Comparison of ENCODE assay signal across 8 cellular contexts in the genomic region with DNA sequence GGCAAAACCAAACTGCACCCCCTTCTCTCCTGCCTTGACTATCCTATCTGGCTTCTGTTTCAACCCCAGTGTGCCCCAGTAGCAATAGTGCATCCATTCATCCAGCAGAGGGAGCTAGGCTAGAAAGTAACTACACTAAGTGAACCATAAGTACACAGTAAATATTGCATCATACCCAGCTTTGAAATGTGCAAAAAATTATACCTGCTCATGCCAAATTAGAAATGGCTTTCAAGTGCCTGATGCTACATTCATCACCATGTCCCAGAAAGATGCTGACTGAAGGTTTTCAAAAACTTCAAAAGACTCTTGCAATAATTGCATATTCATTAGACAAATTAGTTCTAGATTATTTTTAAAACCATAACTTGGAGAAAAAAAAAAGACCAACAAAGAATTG.
A peak's percentile ranks its signal among the peaks of the same experiment; 100 is the strongest.
DNase-seq lines count a peak whose midpoint lies in the region; ATAC-seq and TF ChIP-seq lines count a peak whose summit lies in the region.

No MANE protein-coding gene starts in this region.

- no peaks in the 10 kb centered on the region for H3K9me3 ChIP-seq in cardiac muscle cell (ENCODE audit: low read depth)
- H3K9me3 ChIP-seq in CD4-positive, alpha-beta T cell (ENCODE audit: control insufficient read depth, low read length), result no peaks in the 10 kb centered on the region

- peaks cover 5% of the 10 kb centered on the region for H3K4me1 ChIP-seq in cardiac muscle cell (ENCODE audit: low read depth)

- CTCF ChIA-PET in activated CD8-positive, alpha-beta T cell treated with anti-CD3 and anti-CD28 coated beads, Interleukin-2, amount 10 ng/mL, durations not matched to agents 7 days and 5 days (lab: Charles Lee), result interaction anchor here (1.1 to 2.8 kb wide), 3 partner anchors 142 to 1478 kb away, joined by 3 to 21 read pairs (median 4); no protein-coding TSS in a partner anchor
- CTCF ChIA-PET in CD4-positive, alpha-beta T cell (lab: Charles Lee), result interaction anchor here (1.0 kb wide), 1 partner anchor 145 kb away, joined by 3 read pairs; no protein-coding TSS in a partner anchor

- no peaks in the 10 kb centered on the region for H3K36me3 ChIP-seq in cardiac muscle cell

- H3K9me3 Mint-ChIP-seq in activated CD8-positive, alpha-beta T cell treated with anti-CD3 and anti-CD28 coated beads, Interleukin-2, amount 10 ng/mL, durations not matched to agents 7 days and 5 days (ENCODE audit: insufficient read depth), result no peaks in the 10 kb centered on the region
- no peaks in the 10 kb centered on the region for H3K9me3 Mint-ChIP-seq in CD4-positive, alpha-beta T cell

- no peaks in the 10 kb centered on the region for H3K27me3 ChIP-seq in cardiac muscle cell
- H3K27me3 ChIP-seq in CD4-positive, alpha-beta T cell (ENCODE audit: control insufficient read depth, insufficient read depth, low read length), result no peaks in the 10 kb centered on the region

- POLR2A ChIA-PET in activated CD8-positive, alpha-beta T cell treated with anti-CD3 and anti-CD28 coated beads, Interleukin-2, amount 10 ng/mL, durations not matched to agents 7 days and 5 days (lab: Charles Lee), result no interaction called here
- POLR2A ChIA-PET in CD4-positive, alpha-beta T cell (lab: Charles Lee), result no interaction called here

- TF ChIP-seq CTCF in cardiac muscle cell (IDR thresholded peaks at IDR 0.05; ENCODE audit: low read depth, low read length) (peak; percentile 96), retinal pigment epithelial cell (conservative IDR thresholded peaks at IDR 0.05; ENCODE audit: low read depth, low read length) (peak; percentile 96)
- no peak for TF ChIP-seq CTCF in CD4-positive, alpha-beta T cell (IDR thresholded peaks at IDR 0.05)

- H3K27ac ChIP-seq in cardiac muscle cell, result no peak overlapping the region
- H3K27ac ChIP-seq in CD4-positive, alpha-beta T cell (ENCODE audit: low read depth, low read length), result no peak overlapping the region

- no peaks in the 10 kb centered on the region for H3K4me1 Mint-ChIP-seq in activated CD8-positive, alpha-beta T cell treated with anti-CD3 and anti-CD28 coated beads, Interleukin-2, amount 10 ng/mL, durations not matched to agents 7 days and 5 days (ENCODE audit: low read depth)
- H3K4me1 Mint-ChIP-seq in CD4-positive, alpha-beta T cell (ENCODE audit: low read depth), result no peaks in the 10 kb centered on the region

- H3K27ac Mint-ChIP-seq in activated CD8-positive, alpha-beta T cell treated with anti-CD3 and anti-CD28 coated beads, Interleukin-2, amount 10 ng/mL, durations not matched to agents 7 days and 5 days, result no peak overlapping the region
- no peak overlapping the region for H3K27ac Mint-ChIP-seq in CD4-positive, alpha-beta T cell

- H3K4me3 ChIP-seq in cardiac muscle cell (no peak overlapping the region), retinal pigment epithelial cell (ENCODE audit: low read length) (no peak overlapping the region)

- no peaks in the 10 kb centered on the region for H3K27me3 Mint-ChIP-seq in activated CD8-positive, alpha-beta T cell treated with anti-CD3 and anti-CD28 coated beads, Interleukin-2, amount 10 ng/mL, durations not matched to agents 7 days and 5 days (ENCODE audit: low read depth)
- H3K27me3 Mint-ChIP-seq in CD4-positive, alpha-beta T cell, result no peaks in the 10 kb centered on the region

- intact Hi-C loops in CD4-positive, alpha-beta T cell (cut with DNase I, micrococcal nuclease), result loop anchor here (5.0 kb wide), 2 partner anchors 746 to 751 kb away; no protein-coding TSS in a partner anchor

- H3K36me3 Mint-ChIP-seq in activated CD8-positive, alpha-beta T cell treated with anti-CD3 and anti-CD28 coated beads, Interleukin-2, amount 10 ng/mL, durations not matched to agents 7 days and 5 days (ENCODE audit: low read depth), result no peaks in the 10 kb centered on the region
- no peaks in the 10 kb centered on the region for H3K36me3 Mint-ChIP-seq in CD4-positive, alpha-beta T cell (ENCODE audit: low read depth)

- no peak overlapping the region for H3K4me3 Mint-ChIP-seq in activated CD8-positive, alpha-beta T cell treated with anti-CD3 and anti-CD28 coated beads, Interleukin-2, amount 10 ng/mL, durations not matched to agents 7 days and 5 days
- H3K4me3 Mint-ChIP-seq in CD4-positive, alpha-beta T cell, result no peak overlapping the region

- ATAC-seq in GM19455 (IDR thresholded peaks at IDR 0.05; ENCODE audit: unreplicated experiment) (peak; percentile 95), HG03432 (IDR thresholded peaks at IDR 0.05; ENCODE audit: unreplicated experiment) (peak; percentile 97)
- ATAC-seq in activated CD8-positive, alpha-beta T cell treated with anti-CD3 and anti-CD28 coated beads, Interleukin-2, amount 10 ng/mL, durations not matched to agents 7 days and 5 days, result no peak
- no peak for ATAC-seq in CD4-positive, alpha-beta T cell (ENCODE audit: poor library complexity)

- DNase-seq in ELR (ENCODE audit: low read depth), result peak; percentile 86
- peak; percentile 84 for DNase-seq in NCI-H460 (ENCODE audit: extremely low read depth, low read depth)
- DNase-seq in activated CD8-positive, alpha-beta T cell treated with anti-CD3 and anti-CD28 coated beads, Interleukin-2, amount 10 ng/mL, durations not matched to agents 7 days and 5 days, result peak; percentile 52
- peak; percentile 74 to 86 for DNase-seq in cardiac muscle cell (ENCODE audit: low read depth in 1 of 2, low spot score in 1 of 2)
- peak; percentile 39 for DNase-seq in retinal pigment epithelial cell (ENCODE audit: low read depth)
- DNase-seq in CD4-positive, alpha-beta T cell, result no peak

Comparison
In these comparisons a context has a peak if more than half of its experiments do, and no peak if none do; other contexts are left out.
1. DNase-seq: peak in ELR (single experiment), NCI-H460 (single experiment), activated CD8-positive, alpha-beta T cell treated with anti-CD3 and anti-CD28 coated beads, Interleukin-2, amount 10 ng/mL, durations not matched to agents 7 days and 5 days (single experiment), cardiac muscle cell (2 of 2) and retinal pigment epithelial cell (single experiment); none in CD4-positive, alpha-beta T cell (0 of 10).
2. ATAC-seq: peak in GM19455 (single experiment) and HG03432 (single experiment); none in activated CD8-positive, alpha-beta T cell treated with anti-CD3 and anti-CD28 coated beads, Interleukin-2, amount 10 ng/mL, durations not matched to agents 7 days and 5 days (single experiment) and CD4-positive, alpha-beta T cell (single experiment).